Comparison of ENCODE assay signal across 8 cellular contexts in genomic region chr19:14059093-14059480, GRCh38. TPM values are rescaled to one million over a fixed set of nuclear protein-coding genes. Genes with fewer than 3 reads are reported as not detected.
DNase-seq lines count a peak whose midpoint lies in the region; ATAC-seq and TF ChIP-seq lines count a peak whose summit lies in the region.

No MANE protein-coding gene starts in this region.

- no peak for TF ChIP-seq EP300 in suprapubic skin (IDR thresholded peaks at IDR 0.05)

- ATAC-seq in left lung, result no peak

- H3K4me1 ChIP-seq in left lung (peaks cover 0 to 23% of the 10 kb centered on the region in 2 donors), suprapubic skin (peaks cover 15% of the 10 kb centered on the region)

- 21% methylated on average over 15 of the region's 15 CpGs for WGBS in suprapubic skin

- peak; percentile 69 for TF ChIP-seq CTCF in AG09319 (IDR thresholded peaks at IDR 0.05; ENCODE audit: low read depth, low read length)
- TF ChIP-seq CTCF in LNCAP (IDR thresholded peaks at IDR 0.05), result peak; percentile 81
- TF ChIP-seq CTCF in left lung (IDR thresholded peaks at IDR 0.05), result peak; percentile 34 to 38
- TF ChIP-seq CTCF in suprapubic skin (IDR thresholded peaks at IDR 0.05), result peak in 1 of 2 donors; percentile 64

- DNase-seq in AG09319 (ENCODE audit: extremely low read depth, low read depth), result no peak
- peak in 3 of 4 experiments; percentile 15 to 49 (median 18) for DNase-seq in activated naive CD4-positive, alpha-beta T cell (lab: John Stamatoyannopoulos, UW)
- no peak for DNase-seq in left lung
- no peak for DNase-seq in amygdala (lab: John Stamatoyannopoulos, UW)
- no peak for DNase-seq in mesenteric fat pad (ENCODE audit: low spot score)
- DNase-seq in suprapubic skin (ENCODE audit: low spot score in 2 of 2), result no peak
- DNase-seq in NCI-H510A treated with DMSO at 0.1 percent for 48 hours (lab: John Stamatoyannopoulos, UW), result no peak

- H3K9me3 ChIP-seq in left lung, result no peaks in the 10 kb centered on the region
- no peaks in the 10 kb centered on the region for H3K9me3 ChIP-seq in suprapubic skin

- intact Hi-C loops in left lung (cut with DNase I), result no loop called here

- H3K27me3 ChIP-seq in left lung (peaks cover 11 to 64% of the 10 kb centered on the region in 2 donors), suprapubic skin (peaks cover 42% of the 10 kb centered on the region)

- no peak overlapping the region for H3K4me3 ChIP-seq in left lung
- no peak overlapping the region for H3K4me3 ChIP-seq in suprapubic skin

- H3K36me3 ChIP-seq in left lung (no peaks in the 10 kb centered on the region), suprapubic skin (no peaks in the 10 kb centered on the region)

- TF ChIP-seq POLR2A in suprapubic skin (IDR thresholded peaks at IDR 0.05), result no peak

- H3K27ac ChIP-seq in left lung (no peak overlapping the region), suprapubic skin (no peak overlapping the region)

RNA-seq across cellular contexts. Expression of gene PALM3, which starts 2.8 kb away (rescaled TPM):
- 1 to 10 TPM; 6.0 to 8.7 TPM for total RNA-seq in left lung
- total RNA-seq in mesenteric fat pad, result not detected
- not detected for total RNA-seq in suprapubic skin

RNA-seq across cellular contexts. Expression of gene MISP3, which starts 13.5 kb away (rescaled TPM):
- 10 to 100 TPM in 1 of 2 donors, 1 to 10 TPM in 1; 6.3 to 10.8 TPM for total RNA-seq in left lung
- 1.7 TPM for total RNA-seq in mesenteric fat pad
- 10 to 100 TPM; 10.5 to 18.5 (median 15.9) TPM for total RNA-seq in suprapubic skin

RNA-seq across cellular contexts. Expression of gene C19orf67, which starts 26.5 kb away (rescaled TPM):
- total RNA-seq in left lung (not detected), mesenteric fat pad (not detected), suprapubic skin (not detected)

RNA-seq across cellular contexts. Expression of gene IL27RA, which starts 27.5 kb away (rescaled TPM):
- total RNA-seq in left lung (10 to 100 TPM; 14.0 to 17.4 TPM), mesenteric fat pad (8.5 TPM), suprapubic skin (1 to 10 TPM in 3 of 4 donors, under 1 TPM in 1; 0.76 to 2.5 (median 1.5) TPM)

RNA-seq across cellular contexts. Expression of gene RLN3, which starts 31.1 kb away (rescaled TPM):
- total RNA-seq in left lung (not detected), mesenteric fat pad (not detected), suprapubic skin (not detected)

Comparison
In these comparisons a context has a peak if more than half of its experiments do, and no peak if none do; other contexts are left out.
1. DNase-seq: peak in activated naive CD4-positive, alpha-beta T cell (3 of 4); none in AG09319 (single experiment), left lung (0 of 2), amygdala (0 of 56), mesenteric fat pad (single experiment), suprapubic skin (0 of 2) and NCI-H510A treated with DMSO at 0.1 percent for 48 hours (single experiment).